In genomic region chr1:81126989-81127571, GRCh38 we compare ENCODE assay signal across 17 cellular contexts.
DNase-seq lines count a peak whose midpoint lies in the region; ATAC-seq, FAIRE-seq and TF ChIP-seq lines count a peak whose summit lies in the region.
"Had no signal": no experiment of that assay in that cellular context is flagged by ENCODE, and none has a peak within 500 bp of the region (broad histone marks: within the 10 kb centered on the region; RNA-seq: fewer than 3 reads in every experiment).

No MANE protein-coding gene starts in this region.

- WGBS in trophoblast cell (ENCODE audit: extremely low coverage, insufficient coverage, insufficient read length), result no CpG with 5 or more reads among the region's 3 CpGs

- no peak overlapping the region for H2BK12ac ChIP-seq in trophoblast cell (ENCODE audit: low read length)

- no peak overlapping the region for H3K4me2 ChIP-seq in trophoblast cell (ENCODE audit: low read length)

- H3K27me3 ChIP-seq in trophoblast cell (ENCODE audit: insufficient read depth, low read length), result no peaks in the 10 kb centered on the region
- H3K27me3 ChIP-seq: right atrium auricular region had no signal

- no peak overlapping the region for H2AFZ ChIP-seq in trophoblast cell (ENCODE audit: insufficient read depth, low read length, poor library complexity)

- no peak overlapping the region for H3K14ac ChIP-seq in trophoblast cell (ENCODE audit: low read length)

- intact Hi-C loops in kidney (cut with DNase I), result no loop called here

- H4K91ac ChIP-seq in trophoblast cell (ENCODE audit: low read depth, low read length), result no peak overlapping the region

- no peak overlapping the region for H3K23ac ChIP-seq in trophoblast cell (ENCODE audit: low read length)

- no peak overlapping the region for H3K4ac ChIP-seq in trophoblast cell (ENCODE audit: low read depth, low read length)

- TF ChIP-seq CTCF in kidney (IDR thresholded peaks at IDR 0.05; ENCODE audit: borderline replicate concordance, extremely low read depth, insufficient read depth), result no peak

- H3K9ac ChIP-seq in trophoblast cell (ENCODE audit: low read length) (no peak overlapping the region), kidney (ENCODE audit: low read length in 2 of 2) (no peak overlapping the region)

- H3K9me3 ChIP-seq in trophoblast cell (ENCODE audit: insufficient read depth, low read depth, low read length), result peaks cover 1% of the 10 kb centered on the region
- no peaks in the 10 kb centered on the region for H3K9me3 ChIP-seq in kidney (ENCODE audit: control insufficient read depth in 1 of 2, low read length in 2 of 2)
- H3K9me3 ChIP-seq: right atrium auricular region had no signal

- H3K18ac ChIP-seq in trophoblast cell (ENCODE audit: low read length), result no peak overlapping the region

- no peaks in the 10 kb centered on the region for H3K36me3 ChIP-seq in trophoblast cell (ENCODE audit: control insufficient read depth in 1 of 2, insufficient read depth in 2 of 2, low read length in 2 of 2)
- no peaks in the 10 kb centered on the region for H3K36me3 ChIP-seq in kidney (ENCODE audit: control insufficient read depth in 1 of 2, insufficient read depth in 2 of 2, low read length in 2 of 2)
- H3K36me3 ChIP-seq: right atrium auricular region had no signal

- H4K8ac ChIP-seq in trophoblast cell (ENCODE audit: low read depth, low read length), result no peak overlapping the region

- peak; percentile 24 for DNase-seq in Daoy (ENCODE audit: low read depth)
- DNase-seq in NCI-H1436 treated with DMSO at 0.1 percent for 48 hours (lab: John Stamatoyannopoulos, UW), result peak; percentile 77
- peak; percentile 25 for DNase-seq in RPMI8226
- peak; percentile 9 for DNase-seq in hepatic stellate cell (ENCODE audit: low spot score)
- DNase-seq in trophoblast cell, result no peak
- no peak for DNase-seq in kidney
- DNase-seq: activated naive CD4-positive, alpha-beta T cell treated with anti-CD3 and anti-CD28 coated beads, Interleukin-2, amount 50 U/mL, for 16 hours; effector memory CD8-positive, alpha-beta T cell; mammary epithelial cell; NCI-H1048; NCI-H69; stimulated activated CD4-positive, alpha-beta T cell treated with anti-CD3 and anti-CD28 coated beads, Interleukin-4, amount 100 ng/mL, for 1 hour had no signal

- H4K12ac ChIP-seq in trophoblast cell (ENCODE audit: low read depth, low read length), result no peak overlapping the region

- H2BK5ac ChIP-seq in trophoblast cell (ENCODE audit: low read depth, low read length, poor library complexity), result no peak overlapping the region

- no peaks in the 10 kb centered on the region for H3K79me2 ChIP-seq in trophoblast cell (ENCODE audit: control insufficient read depth, insufficient read depth, low read length, poor library complexity)

- no peak overlapping the region for H2BK120ac ChIP-seq in trophoblast cell (ENCODE audit: insufficient read depth, low read length, poor library complexity)

- peaks cover 0 to 1% of the 10 kb centered on the region in 2 experiments for H3K4me1 ChIP-seq in trophoblast cell (ENCODE audit: control insufficient read depth in 1 of 2, insufficient read depth in 2 of 2, low read length in 2 of 2)
- H3K4me1 ChIP-seq in kidney (ENCODE audit: control insufficient read depth in 1 of 2, insufficient read depth in 1 of 2, low read depth in 1 of 2, low read length in 2 of 2), result no peaks in the 10 kb centered on the region
- H3K4me1 ChIP-seq: right atrium auricular region had no signal

- H3K4me3 ChIP-seq in trophoblast cell (ENCODE audit: low read depth, low read length) (no peak overlapping the region), kidney (ENCODE audit: low read length in 2 of 2) (no peak overlapping the region)
- H3K4me3 ChIP-seq: right atrium auricular region had no signal

- H3K27ac ChIP-seq in trophoblast cell (ENCODE audit: low read depth, low read length), result no peak overlapping the region
- no peak overlapping the region for H3K27ac ChIP-seq in kidney (ENCODE audit: low read depth in 2 of 2, low read length in 2 of 2)
- H3K27ac ChIP-seq: right atrium auricular region had no signal

- no peak for FAIRE-seq in kidney (lab: Jason Lieb, UNC)
- FAIRE-seq: D721Med, frontal cortex had no signal

- H3K79me1 ChIP-seq in trophoblast cell (ENCODE audit: low read length), result no peaks in the 10 kb centered on the region

- ATAC-seq in GM21515 (IDR thresholded peaks at IDR 0.05; ENCODE audit: unreplicated experiment), result no peak
- no peak for ATAC-seq in GM18870 (IDR thresholded peaks at IDR 0.05; ENCODE audit: unreplicated experiment)
- ATAC-seq: effector memory CD8-positive, alpha-beta T cell had no signal

- H2AK5ac ChIP-seq in trophoblast cell (ENCODE audit: low read length), result no peak overlapping the region

Comparison
In these comparisons a context has a peak if more than half of its experiments do, and no peak if none do; other contexts are left out.
1. DNase-seq: peak in Daoy (single experiment), NCI-H1436 treated with DMSO at 0.1 percent for 48 hours (single experiment), RPMI8226 (single experiment) and hepatic stellate cell (single experiment); none in trophoblast cell (0 of 2) and kidney (single experiment).